In genomic region chr6:53811082-53811481, GRCh38 we compare ENCODE assay signal across 8 cellular contexts. TPM values are rescaled to one million over a fixed set of nuclear protein-coding genes. Genes with fewer than 3 reads are reported as not detected.
DNase-seq lines count a peak whose midpoint lies in the region; ATAC-seq, FAIRE-seq and TF ChIP-seq lines count a peak whose summit lies in the region.

No MANE protein-coding gene starts in this region.

- H3K36me3 ChIP-seq in endocrine pancreas (ENCODE audit: control insufficient read depth, insufficient read depth, low read length) (no peaks in the 10 kb centered on the region), transverse colon (no peaks in the 10 kb centered on the region), SJCRH30 (no peaks in the 10 kb centered on the region)

- no peak for DNase-seq in GM12892 (ENCODE audit: insufficient read length)
- peak; percentile 95 for DNase-seq in LNCaP clone FGC (ENCODE audit: low read depth)
- DNase-seq in transverse colon, result peak; percentile 69
- no peak for DNase-seq in SJCRH30
- DNase-seq in activated CD4-positive, alpha-beta T cell treated with anti-CD3 and anti-CD28 coated beads for 1 hour, result no peak
- no peak for DNase-seq in SW 1271 (lab: John Stamatoyannopoulos, UW)

- in situ Hi-C loops in transverse colon (cut with MboI; ENCODE audit: low pct_ligation_motif_present in 1 of 4, low pct_unique_long_range_greater_than_20kb in 1 of 4, low sequenced_read_pairs in 3 of 4), result no loop called here

- peak overlapping the region; percentile 82 for H3K9ac ChIP-seq in endocrine pancreas (ENCODE audit: control insufficient read depth, insufficient read depth, low read length)

- intact Hi-C loops in transverse colon (cut with DNase I; ENCODE audit: low total_unique reads), result no loop called here

- TF ChIP-seq EP300 in transverse colon (IDR thresholded peaks at IDR 0.05; ENCODE audit: low read depth), result no peak

- H3K4me3 ChIP-seq in LNCaP clone FGC (ENCODE audit: low read depth, low read length) (peak overlapping the region; percentile 41), endocrine pancreas (ENCODE audit: control insufficient read depth, insufficient read depth, low read length) (peak overlapping the region; percentile 76), transverse colon (no peak overlapping the region), SJCRH30 (no peak overlapping the region)

- peak; percentile 78 for FAIRE-seq in GM12892 (lab: Jason Lieb, UNC)

- H3K27me3 ChIP-seq in endocrine pancreas (ENCODE audit: control insufficient read depth, insufficient read depth, low read length) (no peaks in the 10 kb centered on the region), transverse colon (no peaks in the 10 kb centered on the region), SJCRH30 (no peaks in the 10 kb centered on the region)

- H3K27ac ChIP-seq in transverse colon, result peak overlapping the region; percentile 20 to 60 (median 38)
- H3K27ac ChIP-seq in SJCRH30, result no peak overlapping the region

- TF ChIP-seq CTCF in LNCaP clone FGC (IDR thresholded peaks at IDR 0.05; ENCODE audit: control insufficient read depth, extremely low read depth, insufficient read depth) (no peak), transverse colon (IDR thresholded peaks at IDR 0.05) (no peak)

- 53 to 63% methylated on average over 1 to 4 of the region's 4 CpGs for WGBS in transverse colon (ENCODE audit: low coverage in 1 of 2), 2 donors

- H3K4me1 ChIP-seq in endocrine pancreas (ENCODE audit: control insufficient read depth, insufficient read depth, low read length) (peaks cover 23% of the 10 kb centered on the region), transverse colon (peaks cover 16 to 49% (median 29%) of the 10 kb centered on the region in 4 donors), SJCRH30 (no peaks in the 10 kb centered on the region)

- no peaks in the 10 kb centered on the region for H3K9me3 ChIP-seq in endocrine pancreas (ENCODE audit: control insufficient read depth, low read length)
- H3K9me3 ChIP-seq in transverse colon, result no peaks in the 10 kb centered on the region
- no peaks in the 10 kb centered on the region for H3K9me3 ChIP-seq in SJCRH30 (replicated peaks)

- ATAC-seq in GM21717 (IDR thresholded peaks at IDR 0.05; ENCODE audit: unreplicated experiment), result peak; percentile 94

- TF ChIP-seq POLR2A in GM12892 (IDR thresholded peaks at IDR 0.05; ENCODE audit: low read depth, low read length) (no peak), transverse colon (IDR thresholded peaks at IDR 0.05) (no peak)

RNA-seq across cellular contexts. Expression of gene LRRC1, which starts 16.3 kb away (rescaled TPM):
- 0.21 TPM for polyA plus RNA-seq in GM12892 (2012; ENCODE audit: missing spikeins)
- 100 to 1,000 TPM in 1 of 4 donors, 10 to 100 TPM in 3; 71.0 to 151 (median 91.6) TPM for total RNA-seq in transverse colon
- total RNA-seq in SJCRH30 (2014; rRNA removed; shearing (Covaris generic)), result 5.1 and 7.4 TPM in 2 replicates

Comparison
In these comparisons a context has a peak if more than half of its experiments do, and no peak if none do; other contexts are left out.
1. DNase-seq: peak in LNCaP clone FGC (single experiment) and transverse colon (single experiment); none in GM12892 (single experiment), SJCRH30 (0 of 2), activated CD4-positive, alpha-beta T cell treated with anti-CD3 and anti-CD28 coated beads for 1 hour (single experiment) and SW 1271 (0 of 2).
2. H3K4me3 ChIP-seq: peak in LNCaP clone FGC (single experiment) and endocrine pancreas (single experiment); none in transverse colon (0 of 4) and SJCRH30 (single experiment).